Comparison of ENCODE assay signal across 1 cellular context in the genomic region with DNA sequence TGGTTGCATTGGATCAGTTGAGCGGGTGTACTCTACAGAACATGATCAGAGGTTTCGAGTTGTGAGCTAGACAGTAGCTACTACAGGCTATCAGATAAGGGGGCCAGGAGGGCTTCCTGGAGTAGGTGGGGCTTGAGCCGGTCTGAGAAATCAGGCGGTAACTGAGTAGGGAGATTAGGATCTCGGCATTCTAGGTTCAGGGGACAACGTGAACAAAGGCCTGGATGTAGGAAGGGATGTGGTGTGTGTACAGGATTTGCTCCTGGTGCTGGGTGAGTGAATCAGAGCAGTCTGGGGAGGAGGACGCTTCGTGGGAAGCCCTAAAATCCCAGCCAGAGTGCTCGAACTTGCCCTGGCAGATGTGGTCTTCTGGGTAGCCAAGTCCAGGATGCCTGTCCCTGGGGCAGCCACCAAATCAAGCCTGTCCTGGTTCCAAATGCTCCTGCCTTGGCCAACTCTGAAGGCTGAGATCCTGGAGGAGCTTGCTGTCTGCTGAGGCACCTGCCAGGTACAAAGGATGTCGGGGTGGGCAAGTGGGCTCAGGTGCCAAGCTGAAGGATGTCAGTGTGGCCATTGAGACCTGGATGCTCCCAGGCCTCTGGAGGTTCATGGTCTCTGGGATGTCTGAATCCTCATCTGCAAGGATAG.
TF ChIP-seq lines count a peak whose summit lies in the region.

No MANE protein-coding gene starts in this region.

TF ChIP-seq in IMR-90, 13 proteins besides CTCF, POLR2A, EP300 and RAD21:
- TF ChIP-seq, protein P1, sequence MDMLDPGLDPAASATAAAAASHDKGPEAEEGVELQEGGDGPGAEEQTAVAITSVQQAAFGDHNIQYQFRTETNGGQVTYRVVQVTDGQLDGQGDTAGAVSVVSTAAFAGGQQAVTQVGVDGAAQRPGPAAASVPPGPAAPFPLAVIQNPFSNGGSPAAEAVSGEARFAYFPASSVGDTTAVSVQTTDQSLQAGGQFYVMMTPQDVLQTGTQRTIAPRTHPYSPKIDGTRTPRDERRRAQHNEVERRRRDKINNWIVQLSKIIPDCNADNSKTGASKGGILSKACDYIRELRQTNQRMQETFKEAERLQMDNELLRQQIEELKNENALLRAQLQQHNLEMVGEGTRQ (IDR thresholded peaks at IDR 0.05; ENCODE audit: low read depth, low read length) = no peak
TF ChIP-seq in IMR-90: peak in this region for 0.
